17 cellular contexts compared by ENCODE assay signal in the genomic region with DNA sequence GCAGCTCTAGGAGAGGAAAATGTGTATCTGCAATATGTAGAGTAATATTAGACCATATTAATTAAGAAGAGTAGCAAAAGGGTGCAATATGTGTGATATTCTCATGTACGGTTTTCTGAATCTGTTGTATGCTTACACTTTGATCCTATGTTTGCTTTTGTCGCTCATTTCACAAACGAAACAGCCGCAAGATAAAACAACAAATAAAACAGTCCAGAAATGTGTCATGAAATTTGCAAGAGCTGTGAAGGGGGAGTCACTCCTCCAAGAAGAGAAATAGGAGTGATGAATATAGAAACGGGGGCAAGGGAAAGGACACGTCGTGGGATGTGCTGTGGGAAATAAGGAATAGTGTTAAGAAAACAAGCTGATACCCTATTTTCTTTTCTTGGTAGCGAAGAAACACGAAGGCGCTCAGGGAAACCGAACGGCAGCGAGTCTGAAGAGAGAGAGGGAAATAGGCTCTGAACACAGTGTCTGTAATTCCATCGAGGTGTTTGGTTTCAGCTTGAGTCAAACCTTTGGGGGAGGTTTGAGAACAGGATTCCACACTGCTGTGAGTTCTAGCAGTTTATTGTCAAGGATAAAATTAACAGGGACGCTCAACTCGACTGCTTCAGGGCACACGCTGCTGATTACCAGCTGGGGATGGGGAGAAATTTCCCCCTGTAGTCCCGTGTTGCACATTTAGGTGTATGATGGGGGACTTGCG.
DNase-seq lines count a peak whose midpoint lies in the region; FAIRE-seq lines count a peak whose summit lies in the region.
"Had no signal": no experiment of that assay in that cellular context is flagged by ENCODE, and none has a peak within 500 bp of the region (broad histone marks: within the 10 kb centered on the region; RNA-seq: fewer than 3 reads in every experiment).

No MANE protein-coding gene starts in this region.

- WGBS in small intestine, 3 donors, result 56 to 79% (median 73%) methylated on average over 19 of the region's 19 CpGs

- no peak overlapping the region for H3K27ac ChIP-seq in small intestine (ENCODE audit: low read depth in 1 of 2, low read length in 1 of 2)
- H3K27ac ChIP-seq: Peyer's patch had no signal

- no peak for FAIRE-seq in small intestine (lab: Jason Lieb, UNC)

- H3K36me3 ChIP-seq in adipocyte (ENCODE audit: control insufficient read depth, insufficient read depth, low read length, severe bottlenecking) (no peaks in the 10 kb centered on the region), skeletal muscle satellite cell (ENCODE audit: insufficient read depth, low read length) (no peaks in the 10 kb centered on the region), small intestine (ENCODE audit: control insufficient read depth in 2 of 2, insufficient read depth in 2 of 2, low read length in 2 of 2) (no peaks in the 10 kb centered on the region)
- H3K36me3 ChIP-seq: Peyer's patch had no signal

- H3K4me1 ChIP-seq in adipocyte (ENCODE audit: control insufficient read depth, insufficient read depth, low read length), result peaks cover 8% of the 10 kb centered on the region
- H3K4me1 ChIP-seq in skeletal muscle satellite cell (ENCODE audit: control insufficient read depth, insufficient read depth, low read length), result peaks cover 30% of the 10 kb centered on the region
- H3K4me1 ChIP-seq in small intestine (ENCODE audit: control insufficient read depth in 2 of 2, insufficient read depth in 1 of 2, low read depth in 1 of 2, low read length in 1 of 2), result no peaks in the 10 kb centered on the region
- H3K4me1 ChIP-seq: Peyer's patch had no signal

- H3K4me3 ChIP-seq in adipocyte (ENCODE audit: low read length) (no peak overlapping the region), skeletal muscle satellite cell (ENCODE audit: low read length) (peak overlapping the region; percentile 66), small intestine (ENCODE audit: low read depth in 1 of 2, low read length in 2 of 2) (no peak overlapping the region)
- H3K4me3 ChIP-seq: Peyer's patch had no signal

- no peaks in the 10 kb centered on the region for H3K27me3 ChIP-seq in adipocyte (replicated peaks; ENCODE audit: control insufficient read depth, insufficient read depth, low read length)
- no peaks in the 10 kb centered on the region for H3K27me3 ChIP-seq in skeletal muscle satellite cell (ENCODE audit: control insufficient read depth, insufficient read depth, low read length)
- no peaks in the 10 kb centered on the region for H3K27me3 ChIP-seq in small intestine (ENCODE audit: control insufficient read depth in 2 of 2, insufficient read depth in 2 of 2, low read length in 2 of 2)
- H3K27me3 ChIP-seq: Peyer's patch had no signal

- peak; percentile 66 for DNase-seq in HCEC 1CT
- DNase-seq in adipocyte (ENCODE audit: low read depth), result peak; percentile 53
- DNase-seq in glomerular visceral epithelial cell (ENCODE audit: extremely low spot score), result peak; percentile 18
- no peak for DNase-seq in stimulated activated CD4-positive, alpha-beta T cell treated with anti-CD3 and anti-CD28 coated beads, Interleukin-1b, Interleukin-23, amount 100 ng/mL, for 48 hours
- DNase-seq in small intestine, result no peak
- no peak for DNase-seq in cerebellar cortex (ENCODE audit: low spot score)
- DNase-seq: activated CD8-positive, alpha-beta memory T cell treated with anti-CD3 and anti-CD28 coated beads for 24 hours; activated effector memory CD4-positive, alpha-beta T cell treated with Interleukin-2 at 50 U/mL for 16 hours; CD4-positive, alpha-beta memory T cell; dermis blood vessel endothelial cell; GOT3; left ventricle myocardium superior; naive B cell; NCI-H2081 treated with DMSO at 0.1 percent for 48 hours; Peyer's patch; SW 1271 had no signal

- H3K9ac ChIP-seq in adipocyte (ENCODE audit: low read length) (no peak overlapping the region), skeletal muscle satellite cell (ENCODE audit: low read depth, low read length) (peak overlapping the region; percentile 81)

- peak overlapping the region; percentile 87 for H3K4me2 ChIP-seq in skeletal muscle satellite cell (ENCODE audit: low read length)

- H3K9me3 ChIP-seq in adipocyte (ENCODE audit: control insufficient read depth, low read length) (no peaks in the 10 kb centered on the region), skeletal muscle satellite cell (replicated peaks; ENCODE audit: low read length) (no peaks in the 10 kb centered on the region), small intestine (ENCODE audit: control insufficient read depth, low read depth) (no peaks in the 10 kb centered on the region)
- H3K9me3 ChIP-seq: Peyer's patch had no signal

Comparison
In these comparisons a context has a peak if more than half of its experiments do, and no peak if none do; other contexts are left out.
1. DNase-seq: peak in HCEC 1CT (single experiment), adipocyte (single experiment) and glomerular visceral epithelial cell (single experiment); none in stimulated activated CD4-positive, alpha-beta T cell treated with anti-CD3 and anti-CD28 coated beads, Interleukin-1b, Interleukin-23, amount 100 ng/mL, for 48 hours (single experiment), small intestine (single experiment) and cerebellar cortex (single experiment).